In genomic region chr6:136236491-136237293, GRCh38 we compare ENCODE assay signal across 21 cellular contexts. TPM values are rescaled to one million over a fixed set of nuclear protein-coding genes. Genes with fewer than 3 reads are reported as not detected.
DNase-seq lines count a peak whose midpoint lies in the region; ATAC-seq, FAIRE-seq and TF ChIP-seq lines count a peak whose summit lies in the region.
"Had no signal": no experiment of that assay in that cellular context is flagged by ENCODE, and none has a peak within 500 bp of the region (broad histone marks: within the 10 kb centered on the region; RNA-seq: fewer than 3 reads in every experiment).

No MANE protein-coding gene starts in this region.

- no peak for ATAC-seq in activated CD4-positive, alpha-beta T cell treated with anti-CD3 and anti-CD28 coated beads for 36 hours
- ATAC-seq in lung (ENCODE audit: insufficient read depth, low FRiP score): peak; percentile 58
- no peak for ATAC-seq in activated CD8-positive, alpha-beta T cell treated with anti-CD3 and anti-CD28 coated beads, Interleukin-2, amount 10 ng/mL, durations not matched to agents 7 days and 5 days
- ATAC-seq: gastrocnemius medialis; naive thymus-derived CD8-positive, alpha-beta T cell had no signal

- H3K27me3 Mint-ChIP-seq in activated CD4-positive, alpha-beta T cell treated with anti-CD3 and anti-CD28 coated beads, Interleukin-2, amount 10 ng/mL, durations not matched to agents 7 days and 5 days: no peaks in the 10 kb centered on the region
- no peaks in the 10 kb centered on the region for H3K27me3 Mint-ChIP-seq in activated CD4-positive, alpha-beta T cell treated with anti-CD3 and anti-CD28 coated beads for 36 hours
- H3K27me3 Mint-ChIP-seq in activated CD8-positive, alpha-beta T cell treated with anti-CD3 and anti-CD28 coated beads, Interleukin-2, amount 10 ng/mL, durations not matched to agents 7 days and 5 days (ENCODE audit: low read depth): no peaks in the 10 kb centered on the region
- H3K27me3 Mint-ChIP-seq: naive thymus-derived CD8-positive, alpha-beta T cell; progenitor cell of endocrine pancreas had no signal

- CTCF ChIA-PET in activated CD4-positive, alpha-beta T cell treated with anti-CD3 and anti-CD28 coated beads, Interleukin-2, amount 10 ng/mL, durations not matched to agents 7 days and 5 days (lab: Charles Lee): interaction anchor here (0.9 to 2.4 kb wide), 2 partner anchors 10 to 738 kb away, joined by 3 to 9 read pairs; no protein-coding TSS in a partner anchor
- CTCF ChIA-PET in activated CD4-positive, alpha-beta T cell treated with anti-CD3 and anti-CD28 coated beads for 36 hours (lab: Charles Lee): interaction anchor here (0.6 to 4.2 kb wide), 3 partner anchors 10 to 785 kb away, joined by 3 to 26 read pairs (median 3); no protein-coding TSS in a partner anchor
- CTCF ChIA-PET in activated CD8-positive, alpha-beta T cell treated with anti-CD3 and anti-CD28 coated beads, Interleukin-2, amount 10 ng/mL, durations not matched to agents 7 days and 5 days (lab: Charles Lee): interaction anchor here (1.9 to 3.4 kb wide), 2 partner anchors 10 to 14 kb away, joined by 9 to 17 read pairs; partner anchors contain the start of gene MTFR2

- no peaks in the 10 kb centered on the region for H3K9me3 Mint-ChIP-seq in activated CD4-positive, alpha-beta T cell treated with anti-CD3 and anti-CD28 coated beads, Interleukin-2, amount 10 ng/mL, durations not matched to agents 7 days and 5 days
- no peaks in the 10 kb centered on the region for H3K9me3 Mint-ChIP-seq in activated CD4-positive, alpha-beta T cell treated with anti-CD3 and anti-CD28 coated beads for 36 hours (ENCODE audit: low read depth)
- H3K9me3 Mint-ChIP-seq in activated CD8-positive, alpha-beta T cell treated with anti-CD3 and anti-CD28 coated beads, Interleukin-2, amount 10 ng/mL, durations not matched to agents 7 days and 5 days (ENCODE audit: insufficient read depth): no peaks in the 10 kb centered on the region
- H3K9me3 Mint-ChIP-seq: naive thymus-derived CD8-positive, alpha-beta T cell had no signal

- TF ChIP-seq CTCF in WERI-Rb-1 (IDR thresholded peaks at IDR 0.05; ENCODE audit: low read depth, low read length) (no peak), lung (IDR thresholded peaks at IDR 0.05; ENCODE audit: control extremely low read depth, extremely low read depth) (no peak)

- H3K9me3 ChIP-seq in WERI-Rb-1 (ENCODE audit: severe bottlenecking): no peaks in the 10 kb centered on the region
- H3K9me3 ChIP-seq in lung (ENCODE audit: control insufficient read depth in 2 of 2, insufficient read depth in 1 of 2, low read length in 1 of 2): no peaks in the 10 kb centered on the region
- H3K9me3 ChIP-seq: gastrocnemius medialis, vagina had no signal

- intact Hi-C loops in activated CD4-positive, alpha-beta T cell treated with anti-CD3 and anti-CD28 coated beads for 36 hours (cut with DNase I, micrococcal nuclease): no loop called here

- H3K4me3 Mint-ChIP-seq in activated CD4-positive, alpha-beta T cell treated with anti-CD3 and anti-CD28 coated beads, Interleukin-2, amount 10 ng/mL, durations not matched to agents 7 days and 5 days: no peak overlapping the region
- no peak overlapping the region for H3K4me3 Mint-ChIP-seq in activated CD4-positive, alpha-beta T cell treated with anti-CD3 and anti-CD28 coated beads for 36 hours
- H3K4me3 Mint-ChIP-seq in activated CD8-positive, alpha-beta T cell treated with anti-CD3 and anti-CD28 coated beads, Interleukin-2, amount 10 ng/mL, durations not matched to agents 7 days and 5 days: no peak overlapping the region
- H3K4me3 Mint-ChIP-seq: naive thymus-derived CD8-positive, alpha-beta T cell had no signal

- peaks cover 3% of the 10 kb centered on the region; the same call in 1 of the 2 replicates for H3K36me3 ChIP-seq in WERI-Rb-1
- H3K36me3 ChIP-seq in lung (ENCODE audit: control insufficient read depth in 2 of 2, insufficient read depth in 2 of 2, low read length in 2 of 2): no peaks in the 10 kb centered on the region
- H3K36me3 ChIP-seq: gastrocnemius medialis, vagina had no signal

- H3K36me3 Mint-ChIP-seq in activated CD4-positive, alpha-beta T cell treated with anti-CD3 and anti-CD28 coated beads, Interleukin-2, amount 10 ng/mL, durations not matched to agents 7 days and 5 days (ENCODE audit: low read depth): peaks cover 57% of the 10 kb centered on the region
- H3K36me3 Mint-ChIP-seq in activated CD4-positive, alpha-beta T cell treated with anti-CD3 and anti-CD28 coated beads for 36 hours (ENCODE audit: low read depth): peaks cover 40% of the 10 kb centered on the region
- H3K36me3 Mint-ChIP-seq in activated CD8-positive, alpha-beta T cell treated with anti-CD3 and anti-CD28 coated beads, Interleukin-2, amount 10 ng/mL, durations not matched to agents 7 days and 5 days (ENCODE audit: low read depth): peaks cover 54% of the 10 kb centered on the region

- no peak overlapping the region for H3K27ac ChIP-seq in WERI-Rb-1
- H3K27ac ChIP-seq in lung (ENCODE audit: low read depth in 1 of 2, low read length in 1 of 2): no peak overlapping the region
- H3K27ac ChIP-seq: gastrocnemius medialis, KMS-11, RWPE1, vagina had no signal

- WGBS in lung, 2 donors: 46 to 73% methylated on average over 9 of the region's 9 CpGs

- POLR2A ChIA-PET in activated CD4-positive, alpha-beta T cell treated with anti-CD3 and anti-CD28 coated beads, Interleukin-2, amount 10 ng/mL, durations not matched to agents 7 days and 5 days (lab: Charles Lee): no interaction called here
- POLR2A ChIA-PET in activated CD4-positive, alpha-beta T cell treated with anti-CD3 and anti-CD28 coated beads for 36 hours (lab: Charles Lee): interaction anchor here (0.6 kb wide), 1 partner anchor 743 kb away, joined by 3 read pairs; no protein-coding TSS in a partner anchor
- POLR2A ChIA-PET in activated CD8-positive, alpha-beta T cell treated with anti-CD3 and anti-CD28 coated beads, Interleukin-2, amount 10 ng/mL, durations not matched to agents 7 days and 5 days (lab: Charles Lee): interaction anchor here (0.9 to 2.2 kb wide), 2 partner anchors 14 to 53 kb away, joined by 5 to 10 read pairs; partner anchors contain the start of gene BCLAF1

- no peak for DNase-seq in activated CD4-positive, alpha-beta T cell treated with anti-CD3 and anti-CD28 coated beads, Interleukin-2, amount 10 ng/mL, durations not matched to agents 7 days and 5 days
- DNase-seq in activated CD4-positive, alpha-beta T cell treated with anti-CD3 and anti-CD28 coated beads for 36 hours: no peak
- DNase-seq in CMK (ENCODE audit: low read depth) (peak; percentile 59), WERI-Rb-1 (peak; percentile 48), lung (ENCODE audit: low spot score) (no peak), urothelium cell line (ENCODE audit: low spot score) (no peak), NCI-H2196 treated with DMSO at 0.1 percent for 48 hours (lab: John Stamatoyannopoulos, UW; ENCODE audit: unreplicated experiment) (no peak)
- no peak for DNase-seq in activated CD8-positive, alpha-beta T cell treated with anti-CD3 and anti-CD28 coated beads, Interleukin-2, amount 10 ng/mL, durations not matched to agents 7 days and 5 days
- DNase-seq: activated CD4-positive, alpha-beta T cell treated with anti-CD3 and anti-CD28 coated beads, Interleukin-2, amount 50 U/mL, for 4 hours; COR-L47; gastrocnemius medialis; naive thymus-derived CD8-positive, alpha-beta T cell; NCI-H1436 treated with DMSO at 0.1 percent for 48 hours; stimulated activated naive CD4-positive, alpha-beta T cell treated with Interleukin-2 at 50 U/mL for 16 hours; T1000 had no signal

- H3K4me3 ChIP-seq in WERI-Rb-1 (ENCODE audit: low read depth, low read length): no peak overlapping the region
- H3K4me3 ChIP-seq in lung: no peak overlapping the region
- H3K4me3 ChIP-seq: gastrocnemius medialis, vagina had no signal

- peaks cover 25% of the 10 kb centered on the region for H3K4me1 Mint-ChIP-seq in activated CD4-positive, alpha-beta T cell treated with anti-CD3 and anti-CD28 coated beads, Interleukin-2, amount 10 ng/mL, durations not matched to agents 7 days and 5 days
- peaks cover 13% of the 10 kb centered on the region for H3K4me1 Mint-ChIP-seq in activated CD4-positive, alpha-beta T cell treated with anti-CD3 and anti-CD28 coated beads for 36 hours
- H3K4me1 Mint-ChIP-seq in activated CD8-positive, alpha-beta T cell treated with anti-CD3 and anti-CD28 coated beads, Interleukin-2, amount 10 ng/mL, durations not matched to agents 7 days and 5 days (ENCODE audit: low read depth): peaks cover 19% of the 10 kb centered on the region

- no peak for FAIRE-seq in urothelium cell line (lab: Jason Lieb, UNC)
- FAIRE-seq: astrocyte, colon had no signal

- H3K4me1 ChIP-seq in lung (ENCODE audit: control insufficient read depth in 2 of 2, insufficient read depth in 2 of 2, low read length in 2 of 2): peaks cover 0 to 1% of the 10 kb centered on the region in 2 donors
- H3K4me1 ChIP-seq: gastrocnemius medialis, vagina had no signal

- H3K27ac Mint-ChIP-seq in activated CD4-positive, alpha-beta T cell treated with anti-CD3 and anti-CD28 coated beads, Interleukin-2, amount 10 ng/mL, durations not matched to agents 7 days and 5 days: peak overlapping the region; percentile 58
- H3K27ac Mint-ChIP-seq in activated CD4-positive, alpha-beta T cell treated with anti-CD3 and anti-CD28 coated beads for 36 hours: no peak overlapping the region
- no peak overlapping the region for H3K27ac Mint-ChIP-seq in activated CD8-positive, alpha-beta T cell treated with anti-CD3 and anti-CD28 coated beads, Interleukin-2, amount 10 ng/mL, durations not matched to agents 7 days and 5 days
- H3K27ac Mint-ChIP-seq: naive thymus-derived CD8-positive, alpha-beta T cell; progenitor cell of endocrine pancreas had no signal

- no peaks in the 10 kb centered on the region for H3K27me3 ChIP-seq in WERI-Rb-1 (ENCODE audit: insufficient read depth, low read depth, severe bottlenecking)
- no peaks in the 10 kb centered on the region for H3K27me3 ChIP-seq in lung (ENCODE audit: control insufficient read depth, insufficient read depth)
- H3K27me3 ChIP-seq: gastrocnemius medialis, vagina had no signal

RNA-seq across cellular contexts. Expression of gene MTFR2, which starts 13.4 kb away (rescaled TPM):
- 10 to 100 TPM; 23.9 to 26.3 TPM for total RNA-seq in activated CD4-positive, alpha-beta T cell treated with anti-CD3 and anti-CD28 coated beads, Interleukin-2, amount 10 ng/mL, durations not matched to agents 7 days and 5 days
- total RNA-seq in activated CD4-positive, alpha-beta T cell treated with anti-CD3 and anti-CD28 coated beads for 36 hours: 10 to 100 TPM; 26.9 to 28.9 TPM
- total RNA-seq in lung: 1 to 10 TPM in 1 of 2 donors, under 1 TPM in 1; 0.65 to 2.3 TPM
- polyA plus RNA-seq in lung: 1 to 10 TPM in 1 of 2 donors, under 1 TPM in 1; 0.94 to 1.8 TPM
- 10 to 100 TPM; 27.2 to 27.9 TPM for total RNA-seq in activated CD8-positive, alpha-beta T cell treated with anti-CD3 and anti-CD28 coated beads, Interleukin-2, amount 10 ng/mL, durations not matched to agents 7 days and 5 days

RNA-seq across cellular contexts. Expression of gene BCLAF1, which starts 53.0 kb away (rescaled TPM):
- total RNA-seq in activated CD4-positive, alpha-beta T cell treated with anti-CD3 and anti-CD28 coated beads, Interleukin-2, amount 10 ng/mL, durations not matched to agents 7 days and 5 days: 100 to 1,000 TPM; 147 to 164 TPM
- 100 to 1,000 TPM; 166 to 223 TPM for total RNA-seq in activated CD4-positive, alpha-beta T cell treated with anti-CD3 and anti-CD28 coated beads for 36 hours
- total RNA-seq in lung: 100 to 1,000 TPM; 107 to 326 TPM
- polyA plus RNA-seq in lung: 10 to 100 TPM; 23.2 to 29.9 TPM
- 100 to 1,000 TPM; 126 to 133 TPM for total RNA-seq in activated CD8-positive, alpha-beta T cell treated with anti-CD3 and anti-CD28 coated beads, Interleukin-2, amount 10 ng/mL, durations not matched to agents 7 days and 5 days

Comparison
In these comparisons a context has a peak if more than half of its experiments do, and no peak if none do; other contexts are left out.
1. DNase-seq: peak in CMK (single experiment) and WERI-Rb-1 (single experiment); none in activated CD4-positive, alpha-beta T cell treated with anti-CD3 and anti-CD28 coated beads, Interleukin-2, amount 10 ng/mL, durations not matched to agents 7 days and 5 days (single experiment), activated CD4-positive, alpha-beta T cell treated with anti-CD3 and anti-CD28 coated beads for 36 hours (single experiment), lung (single experiment), urothelium cell line (single experiment), NCI-H2196 treated with DMSO at 0.1 percent for 48 hours (single experiment) and activated CD8-positive, alpha-beta T cell treated with anti-CD3 and anti-CD28 coated beads, Interleukin-2, amount 10 ng/mL, durations not matched to agents 7 days and 5 days (single experiment).
2. RNA of gene MTFR2, which starts 13.4 kb away (total RNA-seq): 26.9 to 28.9 TPM in activated CD4-positive, alpha-beta T cell treated with anti-CD3 and anti-CD28 coated beads for 36 hours, 27.2 to 27.9 TPM in activated CD8-positive, alpha-beta T cell treated with anti-CD3 and anti-CD28 coated beads, Interleukin-2, amount 10 ng/mL, durations not matched to agents 7 days and 5 days and 23.9 to 26.3 TPM in activated CD4-positive, alpha-beta T cell treated with anti-CD3 and anti-CD28 coated beads, Interleukin-2, amount 10 ng/mL, durations not matched to agents 7 days and 5 days; 0.65 to 2.3 TPM in lung; every median in the first group is over 4 times any median in the second.